ENCODE assay signal across 1 cellular context in the genomic region with DNA sequence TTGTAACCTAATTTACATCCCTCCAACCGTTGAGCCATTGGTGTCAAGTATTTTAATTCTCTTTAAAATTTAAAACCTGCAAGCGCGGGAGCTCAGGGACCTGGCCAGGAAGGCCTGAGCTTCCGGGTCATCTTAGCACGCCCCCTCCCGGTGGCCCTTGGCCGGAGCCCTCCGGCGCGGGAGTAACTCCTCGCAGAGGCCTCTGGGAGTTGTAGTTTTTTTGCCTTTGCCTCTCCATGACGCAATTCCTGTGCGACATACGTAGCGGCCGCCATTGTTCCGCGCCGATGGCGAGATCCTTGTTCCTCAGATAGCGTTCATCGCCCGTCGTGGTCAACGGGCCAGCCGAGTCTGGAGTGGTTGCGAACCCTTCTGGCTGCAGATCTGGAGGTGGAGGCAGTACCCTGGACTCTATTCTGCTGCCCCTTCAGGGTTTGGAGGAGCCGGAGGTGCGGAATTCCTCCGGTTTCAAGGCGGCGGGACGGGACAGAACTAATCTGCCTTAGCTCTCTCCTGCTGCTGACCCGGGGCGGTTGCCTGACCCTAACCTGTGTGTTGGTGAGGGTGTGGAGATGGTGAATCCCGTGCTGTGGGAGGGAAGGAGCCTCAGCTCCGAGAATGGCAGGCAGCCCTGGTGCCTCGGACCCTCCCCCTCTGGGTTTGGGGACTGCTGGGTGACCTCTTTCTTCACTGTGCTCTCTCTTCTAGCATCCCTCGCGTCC.
TF ChIP-seq lines count a peak whose summit lies in the region.

Gene ZNF268, plus strand, starts transcription at position 258 of the 722 bp plus-strand sequence. CDS start 503 bp downstream, outside the sequence.

TF ChIP-seq in K562, 482 proteins besides CTCF, POLR2A, EP300 and RAD21 (continued from another document and continues in another):
- TF ChIP-seq ZBTB33 (CRISPR knock-in tag; IDR thresholded peaks at IDR 0.05) (0 out of 2 replicates have a peak, but pooled peaks have one; percentile 23), TAF7 (tag; IDR thresholded peaks at IDR 0.05) (peak; percentile 81), MYBL2 (IDR thresholded peaks at IDR 0.05; ENCODE audit: low read depth) (peak; percentile 92), MYBL2 (CRISPR knock-in tag; IDR thresholded peaks at IDR 0.05; ENCODE audit: borderline replicate concordance) (no peak), BRD4 (IDR thresholded peaks at IDR 0.05) (no peak), ZNF280A (IDR thresholded peaks at IDR 0.05; ENCODE audit: low read depth, partially characterized antibody) (no peak), SAFB (IDR thresholded peaks at IDR 0.05; ENCODE audit: borderline replicate concordance, low read depth, low read length) (no peak), ILF3 (IDR thresholded peaks at IDR 0.05; ENCODE audit: borderline replicate concordance) (no peak), ZNF561 (CRISPR knock-in tag; conservative IDR thresholded peaks at IDR 0.05) (no peak), NFIX (CRISPR knock-in tag; IDR thresholded peaks at IDR 0.05; ENCODE audit: low read depth) (no peak), E2F1 (CRISPR knock-in tag; IDR thresholded peaks at IDR 0.05) (peak; percentile 36; the same call in 1 of the 2 replicates), FOXK2 (conservative IDR thresholded peaks at IDR 0.05 in 1 of 2, IDR thresholded peaks at IDR 0.05 in 1 of 2; ENCODE audit: low read depth in 2 of 2) (no peak; a peak in 2 of 4 replicates), ZNF143 (CRISPR knock-in tag; IDR thresholded peaks at IDR 0.05) (peak; percentile 96), ZBTB49 (CRISPR knock-in tag; IDR thresholded peaks at IDR 0.05; ENCODE audit: borderline replicate concordance) (no peak), ZNF311 (CRISPR knock-in tag; IDR thresholded peaks at IDR 0.05) (no peak; the same call in 1 of the 2 replicates), E2F3 (CRISPR knock-in tag; IDR thresholded peaks at IDR 0.05) (peak; percentile 38; the same call in 1 of the 2 replicates), SMARCB1 (IDR thresholded peaks at IDR 0.05; ENCODE audit: insufficient read length, low read depth) (no peak), GTF2B (IDR thresholded peaks at IDR 0.05; ENCODE audit: extremely low read depth, insufficient read length) (no peak), CHAMP1 (IDR thresholded peaks at IDR 0.05) (peak; percentile 91), CC2D1A (IDR thresholded peaks at IDR 0.05) (peak; percentile 76), FOXP4 (CRISPR knock-in tag; IDR thresholded peaks at IDR 0.05; ENCODE audit: borderline replicate concordance) (no peak; the same call in 1 of the 2 replicates), STAT5B (CRISPR knock-in tag; IDR thresholded peaks at IDR 0.05) (no peak)
- TF ChIP-seq, protein P1, sequence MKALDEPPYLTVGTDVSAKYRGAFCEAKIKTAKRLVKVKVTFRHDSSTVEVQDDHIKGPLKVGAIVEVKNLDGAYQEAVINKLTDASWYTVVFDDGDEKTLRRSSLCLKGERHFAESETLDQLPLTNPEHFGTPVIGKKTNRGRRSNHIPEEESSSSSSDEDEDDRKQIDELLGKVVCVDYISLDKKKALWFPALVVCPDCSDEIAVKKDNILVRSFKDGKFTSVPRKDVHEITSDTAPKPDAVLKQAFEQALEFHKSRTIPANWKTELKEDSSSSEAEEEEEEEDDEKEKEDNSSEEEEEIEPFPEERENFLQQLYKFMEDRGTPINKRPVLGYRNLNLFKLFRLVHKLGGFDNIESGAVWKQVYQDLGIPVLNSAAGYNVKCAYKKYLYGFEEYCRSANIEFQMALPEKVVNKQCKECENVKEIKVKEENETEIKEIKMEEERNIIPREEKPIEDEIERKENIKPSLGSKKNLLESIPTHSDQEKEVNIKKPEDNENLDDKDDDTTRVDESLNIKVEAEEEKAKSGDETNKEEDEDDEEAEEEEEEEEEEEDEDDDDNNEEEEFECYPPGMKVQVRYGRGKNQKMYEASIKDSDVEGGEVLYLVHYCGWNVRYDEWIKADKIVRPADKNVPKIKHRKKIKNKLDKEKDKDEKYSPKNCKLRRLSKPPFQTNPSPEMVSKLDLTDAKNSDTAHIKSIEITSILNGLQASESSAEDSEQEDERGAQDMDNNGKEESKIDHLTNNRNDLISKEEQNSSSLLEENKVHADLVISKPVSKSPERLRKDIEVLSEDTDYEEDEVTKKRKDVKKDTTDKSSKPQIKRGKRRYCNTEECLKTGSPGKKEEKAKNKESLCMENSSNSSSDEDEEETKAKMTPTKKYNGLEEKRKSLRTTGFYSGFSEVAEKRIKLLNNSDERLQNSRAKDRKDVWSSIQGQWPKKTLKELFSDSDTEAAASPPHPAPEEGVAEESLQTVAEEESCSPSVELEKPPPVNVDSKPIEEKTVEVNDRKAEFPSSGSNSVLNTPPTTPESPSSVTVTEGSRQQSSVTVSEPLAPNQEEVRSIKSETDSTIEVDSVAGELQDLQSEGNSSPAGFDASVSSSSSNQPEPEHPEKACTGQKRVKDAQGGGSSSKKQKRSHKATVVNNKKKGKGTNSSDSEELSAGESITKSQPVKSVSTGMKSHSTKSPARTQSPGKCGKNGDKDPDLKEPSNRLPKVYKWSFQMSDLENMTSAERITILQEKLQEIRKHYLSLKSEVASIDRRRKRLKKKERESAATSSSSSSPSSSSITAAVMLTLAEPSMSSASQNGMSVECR (CRISPR knock-in tag; IDR thresholded peaks at IDR 0.05): no peak
- TF ChIP-seq, protein P2, sequence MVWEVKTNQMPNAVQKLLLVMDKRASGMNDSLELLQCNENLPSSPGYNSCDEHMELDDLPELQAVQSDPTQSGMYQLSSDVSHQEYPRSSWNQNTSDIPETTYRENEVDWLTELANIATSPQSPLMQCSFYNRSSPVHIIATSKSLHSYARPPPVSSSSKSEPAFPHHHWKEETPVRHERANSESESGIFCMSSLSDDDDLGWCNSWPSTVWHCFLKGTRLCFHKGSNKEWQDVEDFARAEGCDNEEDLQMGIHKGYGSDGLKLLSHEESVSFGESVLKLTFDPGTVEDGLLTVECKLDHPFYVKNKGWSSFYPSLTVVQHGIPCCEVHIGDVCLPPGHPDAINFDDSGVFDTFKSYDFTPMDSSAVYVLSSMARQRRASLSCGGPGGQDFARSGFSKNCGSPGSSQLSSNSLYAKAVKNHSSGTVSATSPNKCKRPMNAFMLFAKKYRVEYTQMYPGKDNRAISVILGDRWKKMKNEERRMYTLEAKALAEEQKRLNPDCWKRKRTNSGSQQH (CRISPR knock-in tag; IDR thresholded peaks at IDR 0.05): no peak
- TF ChIP-seq, protein P3, sequence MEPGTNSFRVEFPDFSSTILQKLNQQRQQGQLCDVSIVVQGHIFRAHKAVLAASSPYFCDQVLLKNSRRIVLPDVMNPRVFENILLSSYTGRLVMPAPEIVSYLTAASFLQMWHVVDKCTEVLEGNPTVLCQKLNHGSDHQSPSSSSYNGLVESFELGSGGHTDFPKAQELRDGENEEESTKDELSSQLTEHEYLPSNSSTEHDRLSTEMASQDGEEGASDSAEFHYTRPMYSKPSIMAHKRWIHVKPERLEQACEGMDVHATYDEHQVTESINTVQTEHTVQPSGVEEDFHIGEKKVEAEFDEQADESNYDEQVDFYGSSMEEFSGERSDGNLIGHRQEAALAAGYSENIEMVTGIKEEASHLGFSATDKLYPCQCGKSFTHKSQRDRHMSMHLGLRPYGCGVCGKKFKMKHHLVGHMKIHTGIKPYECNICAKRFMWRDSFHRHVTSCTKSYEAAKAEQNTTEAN (CRISPR knock-in tag; IDR thresholded peaks at IDR 0.05): no peak
- TF ChIP-seq, protein P4, sequence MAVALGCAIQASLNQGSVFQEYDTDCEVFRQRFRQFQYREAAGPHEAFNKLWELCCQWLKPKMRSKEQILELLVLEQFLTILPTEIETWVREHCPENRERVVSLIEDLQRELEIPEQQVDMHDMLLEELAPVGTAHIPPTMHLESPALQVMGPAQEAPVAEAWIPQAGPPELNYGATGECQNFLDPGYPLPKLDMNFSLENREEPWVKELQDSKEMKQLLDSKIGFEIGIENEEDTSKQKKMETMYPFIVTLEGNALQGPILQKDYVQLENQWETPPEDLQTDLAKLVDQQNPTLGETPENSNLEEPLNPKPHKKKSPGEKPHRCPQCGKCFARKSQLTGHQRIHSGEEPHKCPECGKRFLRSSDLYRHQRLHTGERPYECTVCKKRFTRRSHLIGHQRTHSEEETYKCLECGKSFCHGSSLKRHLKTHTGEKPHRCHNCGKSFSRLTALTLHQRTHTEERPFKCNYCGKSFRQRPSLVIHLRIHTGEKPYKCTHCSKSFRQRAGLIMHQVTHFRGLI (CRISPR knock-in tag; IDR thresholded peaks at IDR 0.05): no peak
